10 cellular contexts compared by ENCODE assay signal in genomic region chr12:6233121-6233971, GRCh38. TPM values are rescaled to one million over a fixed set of nuclear protein-coding genes. Genes with fewer than 3 reads are reported as not detected.
DNase-seq lines count a peak whose midpoint lies in the region; ATAC-seq, FAIRE-seq and TF ChIP-seq lines count a peak whose summit lies in the region.
"Had no signal": no experiment of that assay in that cellular context is flagged by ENCODE, and none has a peak within 500 bp of the region (broad histone marks: within the 10 kb centered on the region; RNA-seq: fewer than 3 reads in every experiment).

No MANE protein-coding gene starts in this region.

- no peaks in the 10 kb centered on the region for H3K9me3 ChIP-seq in cardiac muscle cell (ENCODE audit: low read depth)
- no peaks in the 10 kb centered on the region for H3K9me3 ChIP-seq in pancreas

- H3K36me3 ChIP-seq in cardiac muscle cell: no peaks in the 10 kb centered on the region
- peaks cover 0 to 5% (median 0%) of the 10 kb centered on the region in 3 donors for H3K36me3 ChIP-seq in pancreas

- TF ChIP-seq CTCF in VCaP (conservative IDR thresholded peaks at IDR 0.05): no peak
- peak; percentile 16 for TF ChIP-seq CTCF in cardiac muscle cell (IDR thresholded peaks at IDR 0.05; ENCODE audit: low read depth, low read length)
- no peak for TF ChIP-seq CTCF in pancreas (IDR thresholded peaks at IDR 0.05)

- no peaks in the 10 kb centered on the region for H3K27me3 ChIP-seq in cardiac muscle cell
- no peaks in the 10 kb centered on the region for H3K27me3 ChIP-seq in pancreas

- peak; percentile 18 to 68 (median 43) for ATAC-seq in pancreas
- ATAC-seq in activated CD4-positive, CD25-positive, alpha-beta regulatory T cell treated with anti-CD3 and anti-CD28 coated beads, Interleukin-2, amount 50 U/mL, for 24 hours: no peak
- ATAC-seq: K562 had no signal

- intact Hi-C loops in pancreas (cut with DNase I): no loop called here

- H3K27ac ChIP-seq in VCaP: peak overlapping the region; percentile 98
- H3K27ac ChIP-seq in cardiac muscle cell: no peak overlapping the region
- peak overlapping the region; percentile 30 to 64 (median 39) for H3K27ac ChIP-seq in pancreas

- H3K4me1 ChIP-seq in cardiac muscle cell (ENCODE audit: low read depth) (peaks cover 35% of the 10 kb centered on the region), pancreas (peaks cover 12 to 51% (median 29%) of the 10 kb centered on the region in 3 donors)

- DNase-seq in Ammon's horn (ENCODE audit: low spot score) (peak; percentile 79), cardiac muscle cell (ENCODE audit: low read depth in 1 of 2, low spot score in 1 of 2) (no peak), pancreas (peak in 5 of 6 donors; percentile 47 to 73 (median 62)), islet precursor cell (no peak), Kasumi-1 (lab: John Stamatoyannopoulos, UW) (no peak)
- DNase-seq in activated T-cell treated with anti-CD3 and anti-CD28 coated beads, Interleukin-2, amount 50 U/mL, for 1 hour: no peak
- DNase-seq: activated CD4-positive, alpha-beta T cell treated with anti-CD3 and anti-CD28 coated beads, Interleukin-2, amount 50 U/mL, for 4 hours had no signal

- WGBS in pancreas, 2 donors: 42 to 57% methylated on average over 15 of the region's 15 CpGs

- FAIRE-seq in pancreas (lab: Jason Lieb, UNC): no peak
- FAIRE-seq: K562 had no signal

- H3K4me3 ChIP-seq in cardiac muscle cell (no peak overlapping the region), pancreas (no peak overlapping the region)
- H3K4me3 ChIP-seq: K562 had no signal

RNA-seq across cellular contexts. Expression of gene CD9, which starts 33.1 kb away (rescaled TPM):
- total RNA-seq in cardiac muscle cell: 11.6 and 15.8 TPM in 2 replicates
- polyA plus RNA-seq in cardiac muscle cell: 14.7 and 37.9 TPM in 2 replicates
- total RNA-seq in pancreas: 100 to 1,000 TPM in 1 of 6 donors, 10 to 100 TPM in 5; 28.6 to 108 (median 33.8) TPM
- 10 to 100 TPM; 25.1 to 85.6 TPM for polyA plus RNA-seq in pancreas

Comparison
In these comparisons a context has a peak if more than half of its experiments do, and no peak if none do; other contexts are left out.
1. DNase-seq: peak in Ammon's horn (single experiment) and pancreas (5 of 6); none in cardiac muscle cell (0 of 2), islet precursor cell (single experiment), Kasumi-1 (0 of 2) and activated T-cell treated with anti-CD3 and anti-CD28 coated beads, Interleukin-2, amount 50 U/mL, for 1 hour (single experiment).
2. ATAC-seq: peak in pancreas (4 of 4); none in activated CD4-positive, CD25-positive, alpha-beta regulatory T cell treated with anti-CD3 and anti-CD28 coated beads, Interleukin-2, amount 50 U/mL, for 24 hours (0 of 2).